9 cellular contexts compared by ENCODE assay signal in genomic region chr9:91253488-91253887, GRCh38.
DNase-seq lines count a peak whose midpoint lies in the region; ATAC-seq and TF ChIP-seq lines count a peak whose summit lies in the region.
"Had no signal": no experiment of that assay in that cellular context is flagged by ENCODE, and none has a peak within 500 bp of the region (broad histone marks: within the 10 kb centered on the region; RNA-seq: fewer than 3 reads in every experiment).

No MANE protein-coding gene starts in this region.

- POLR2A ChIA-PET in BJ (lab: Charles Lee), result no interaction called here
- POLR2A ChIA-PET in RWPE1 (lab: Yijun Ruan, JAX; ENCODE audit: low non-redundant PET), result no interaction called here

- CTCF ChIA-PET in BJ (lab: Yijun Ruan, JAX) (interaction anchor here (0.7 to 1.4 kb wide), 3 partner anchors 164 to 484 kb away, joined by 3 to 5 read pairs (median 3); no protein-coding TSS in a partner anchor), RWPE1 (lab: Yijun Ruan, JAX) (interaction anchor here (1.1 kb wide), 1 partner anchor 163 kb away, joined by 3 read pairs; no protein-coding TSS in a partner anchor)

- ATAC-seq in GM19328 (IDR thresholded peaks at IDR 0.05; ENCODE audit: unreplicated experiment) (no peak), GM18870 (IDR thresholded peaks at IDR 0.05; ENCODE audit: unreplicated experiment) (no peak)

- 0 out of 2 replicates have a peak, but pooled peaks have one; percentile 3 for TF ChIP-seq CTCF in BJ (IDR thresholded peaks at IDR 0.05; ENCODE audit: insufficient read depth, low read depth, low read length)
- no peak for TF ChIP-seq CTCF in RWPE1 (conservative IDR thresholded peaks at IDR 0.05; ENCODE audit: low read depth)

- H3K4me3 ChIP-seq in BJ (ENCODE audit: low read depth, low read length), result no peak overlapping the region

- no peaks in the 10 kb centered on the region for H3K27me3 ChIP-seq in BJ (ENCODE audit: control insufficient read depth, insufficient read depth, low read length)

- H3K27ac ChIP-seq in RWPE1, result no peak overlapping the region

- no peak for DNase-seq in BJ (ENCODE audit: low read depth)
- peak; percentile 62 for DNase-seq in ELR (ENCODE audit: low read depth)
- DNase-seq in RWPE1 (ENCODE audit: low spot score), result peak; percentile 25
- peak; percentile 16 for DNase-seq in fibroblast of peridontal ligament (ENCODE audit: extremely low read depth)
- no peak for DNase-seq in COLO829 (ENCODE audit: low spot score)
- no peak for DNase-seq in NCI-H1436 (lab: John Stamatoyannopoulos, UW)
- DNase-seq: effector memory CD4-positive, alpha-beta T cell had no signal

- H3K36me3 ChIP-seq in BJ (ENCODE audit: control insufficient read depth, insufficient read depth, low read length), result no peaks in the 10 kb centered on the region

Comparison
In these comparisons a context has a peak if more than half of its experiments do, and no peak if none do; other contexts are left out.
1. DNase-seq: peak in ELR (single experiment), RWPE1 (single experiment) and fibroblast of peridontal ligament (single experiment); none in BJ (single experiment), COLO829 (single experiment) and NCI-H1436 (single experiment).